In genomic region chr12:95060951-95061350, GRCh38 we compare ENCODE assay signal across 25 cellular contexts.
"Had no signal": no experiment of that assay in that cellular context is flagged by ENCODE, and none has a peak within 500 bp of the region (broad histone marks: within the 10 kb centered on the region; RNA-seq: fewer than 3 reads in every experiment).

No MANE protein-coding gene starts in this region.

- H3K4me1 ChIP-seq: colonic mucosa, esophagus squamous epithelium, gastrocnemius medialis, heart right ventricle, lower lobe of right lung had no signal

- H3K4me3 ChIP-seq: colonic mucosa, esophagus squamous epithelium, gastrocnemius medialis, heart right ventricle, lower lobe of right lung, mucosa of descending colon had no signal

- FAIRE-seq: islet of Langerhans, keratinocyte had no signal

- H3K27me3 ChIP-seq: colonic mucosa, esophagus squamous epithelium, gastrocnemius medialis, heart right ventricle had no signal

- H3K27ac ChIP-seq: colonic mucosa, epithelial cell of prostate, esophagus squamous epithelium, gastrocnemius medialis, lower lobe of right lung had no signal

- H3K9me3 ChIP-seq: colonic mucosa, esophagus squamous epithelium, gastrocnemius medialis, heart right ventricle, lower lobe of right lung, mucosa of descending colon had no signal

- DNase-seq: colonic mucosa; cortex of kidney; effector CD8-positive, alpha-beta T cell; effector memory CD8-positive, alpha-beta T cell; endodermal cell; erythroblast; esophagus squamous epithelium; foreskin fibroblast; foreskin melanocyte; gastrocnemius medialis; glutamatergic neuron; head of caudate nucleus; heart right ventricle; hippocampal formation; left colon; left ventricle myocardium superior; lower lobe of right lung; mesenchymal stem cell; mucosa of descending colon; naive B cell had no signal

- ATAC-seq: effector memory CD8-positive, alpha-beta T cell; esophagus mucosa; gastrocnemius medialis; left colon; left lobe of liver; lower lobe of right lung; mucosa of descending colon had no signal
